1 cellular context compared by ENCODE assay signal in the genomic region with DNA sequence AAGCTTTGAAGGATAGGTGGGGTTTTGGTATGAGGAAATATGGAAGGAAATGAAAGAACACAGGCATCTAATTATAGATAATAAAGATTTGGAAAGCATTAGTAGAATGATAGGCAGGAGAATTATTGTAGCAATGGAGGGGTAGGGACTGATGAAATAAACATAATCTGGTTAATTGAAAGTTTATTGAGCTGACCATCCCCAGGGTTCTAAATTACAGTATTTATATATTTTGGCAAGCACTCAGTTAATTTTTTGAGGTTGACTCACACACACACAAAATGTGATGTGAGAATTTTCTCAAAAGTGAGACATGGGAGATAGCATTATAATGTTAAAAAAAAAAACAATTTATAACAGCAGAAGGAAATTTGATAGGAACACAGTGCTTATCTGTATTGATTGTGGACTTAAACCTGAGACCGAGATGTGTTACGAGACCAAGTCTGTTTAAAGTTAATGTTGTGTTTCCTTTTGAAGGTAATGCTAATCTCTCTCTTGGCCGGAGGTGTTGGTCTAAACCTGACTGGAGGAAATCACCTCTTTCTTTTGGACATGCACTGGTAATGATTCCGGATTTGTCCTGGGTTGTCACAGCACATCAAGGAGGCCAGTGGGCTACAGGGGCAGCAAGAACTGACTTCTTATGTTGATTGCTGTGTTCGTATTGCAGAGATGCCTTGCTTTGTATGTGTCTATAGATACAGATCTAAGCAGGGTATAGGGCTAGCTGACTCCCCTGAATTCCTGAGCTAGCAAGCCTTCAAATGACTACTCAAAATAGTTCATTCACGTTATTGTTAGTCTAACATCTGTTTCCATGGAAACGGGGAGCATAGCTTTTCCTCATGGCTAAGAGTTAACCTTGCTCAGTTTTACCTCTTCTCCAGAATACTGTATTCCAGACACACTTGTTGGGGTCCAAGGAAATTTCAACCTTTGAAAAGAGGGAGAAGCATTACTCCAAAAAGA.
TF ChIP-seq lines count a peak whose summit lies in the region.

No MANE protein-coding gene starts in this region.

TF ChIP-seq in endothelial cell of umbilical vein, 7 proteins besides CTCF, POLR2A, EP300 and RAD21:
- TF ChIP-seq GATA2 (IDR thresholded peaks at IDR 0.05; ENCODE audit: insufficient read depth, insufficient read length, low read depth, low read length) (peak; percentile 6), JUN (IDR thresholded peaks at IDR 0.05; ENCODE audit: borderline replicate concordance, insufficient read depth, insufficient read length, low read depth) (no peak), POLR2AphosphoS5 (IDR thresholded peaks at IDR 0.05; ENCODE audit: insufficient read depth, low read depth, low read length) (no peak)
